ENCODE assay signal across 18 cellular contexts in the genomic region with DNA sequence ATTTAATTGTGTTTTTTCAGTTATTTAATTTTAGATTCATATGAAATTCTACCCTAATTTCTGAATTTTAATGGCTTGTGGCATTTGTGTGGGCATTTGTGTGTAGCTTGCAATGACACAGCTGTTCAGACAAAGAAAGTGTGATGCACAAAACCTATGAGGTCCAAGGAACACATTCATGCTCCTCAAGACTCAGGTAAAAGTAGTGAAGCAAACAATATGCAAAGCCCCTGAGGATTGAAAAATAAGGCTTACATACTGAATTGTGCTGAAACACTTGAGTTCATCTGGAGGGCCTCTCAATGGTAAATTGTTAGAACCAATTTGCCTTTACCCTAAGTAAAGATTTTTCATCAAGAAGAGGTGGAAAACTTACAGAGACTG. TPM values are rescaled to one million over a fixed set of nuclear protein-coding genes. Genes with fewer than 3 reads are reported as not detected.
DNase-seq lines count a peak whose midpoint lies in the region; ATAC-seq and TF ChIP-seq lines count a peak whose summit lies in the region.
"Had no signal": no experiment of that assay in that cellular context is flagged by ENCODE, and none has a peak within 500 bp of the region (broad histone marks: within the 10 kb centered on the region; RNA-seq: fewer than 3 reads in every experiment).

No MANE protein-coding gene starts in this region.

- DNase-seq in PC-3 (no peak), activated gamma-delta T cell treated with Interleukin-2 at 50 U/mL for 16 hours (no peak), midbrain (lab: John Stamatoyannopoulos, UW) (no peak), mucosa of gallbladder (ENCODE audit: low spot score) (no peak)
- no peak for DNase-seq in CD8-positive, alpha-beta memory T cell
- DNase-seq: lower lobe of right lung; NCI-H510A; stimulated activated CD4-positive, alpha-beta T cell treated with anti-CD3 and anti-CD28 coated beads, Interleukin-12 subunit alpha, Interleukin-12 subunit beta, amount 100 ng/mL, for 4 hours; stimulated activated naive CD8-positive, alpha-beta T cell treated with anti-CD3 and anti-CD28 coated beads, Interleukin-15, Interleukin-2, amounts not matched to agents 100 U/mL and 50 U/mL, for 24 hours had no signal

- CTCF ChIA-PET in PC-3 (lab: Charles Lee) = no interaction called here
- CTCF ChIA-PET in CD8-positive, alpha-beta memory T cell (lab: Charles Lee) = interaction anchor here (0.7 kb wide), 1 partner anchor 9 kb away, joined by 3 read pairs; no protein-coding TSS in a partner anchor

- peaks cover 0 to 2% (median 0%) of the 10 kb centered on the region in 5 donors for H3K9me3 Mint-ChIP-seq in CD8-positive, alpha-beta memory T cell

- H4K20me1 ChIP-seq in BLaER1 = peaks cover 1% of the 10 kb centered on the region
- no peaks in the 10 kb centered on the region for H4K20me1 ChIP-seq in PC-3 (ENCODE audit: low read length)

- peaks cover 0 to 8% (median 0%) of the 10 kb centered on the region in 3 donors for H3K36me3 Mint-ChIP-seq in CD8-positive, alpha-beta memory T cell

- TF ChIP-seq CTCF in PC-3 (conservative IDR thresholded peaks at IDR 0.05; ENCODE audit: low read depth, low read length) = no peak

- ATAC-seq in GM18868 (IDR thresholded peaks at IDR 0.05; ENCODE audit: unreplicated experiment) (peak; percentile 24), HG03025 (IDR thresholded peaks at IDR 0.05; ENCODE audit: low FRiP score, unreplicated experiment) (peak; percentile 24), PC-3 (no peak)

- no peaks in the 10 kb centered on the region for H3K9me2 ChIP-seq in PC-3 (replicated peaks; ENCODE audit: low read length)

- no peak overlapping the region for H3K4me3 Mint-ChIP-seq in CD8-positive, alpha-beta memory T cell

- H3K27me3 ChIP-seq in BLaER1 = no peaks in the 10 kb centered on the region
- H3K27me3 ChIP-seq in PC-3 (ENCODE audit: low read length) = no peaks in the 10 kb centered on the region
- no peaks in the 10 kb centered on the region for H3K27me3 ChIP-seq in CD8-positive, alpha-beta memory T cell (ENCODE audit: insufficient read depth, low read length, poor library complexity, severe bottlenecking)

- H3K4me3 ChIP-seq in BLaER1 (no peak overlapping the region), PC-3 (ENCODE audit: low read length) (no peak overlapping the region)
- H3K4me3 ChIP-seq in CD8-positive, alpha-beta memory T cell (ENCODE audit: low read length) = no peak overlapping the region
- H3K4me3 ChIP-seq: lower lobe of right lung had no signal

- H3K27me3 Mint-ChIP-seq in CD8-positive, alpha-beta memory T cell = no peaks in the 10 kb centered on the region

- peaks cover 94% of the 10 kb centered on the region for H3K4me1 ChIP-seq in BLaER1
- peaks cover 23% of the 10 kb centered on the region for H3K4me1 ChIP-seq in PC-3 (ENCODE audit: insufficient read depth, low read length)
- H3K4me1 ChIP-seq in CD8-positive, alpha-beta memory T cell (ENCODE audit: insufficient read depth, low read length) = peaks cover 18% of the 10 kb centered on the region

- peak overlapping the region in 2 of 8 donors; percentile 31 to 71 for H3K27ac Mint-ChIP-seq in CD8-positive, alpha-beta memory T cell

- H3F3A ChIP-seq in PC-3 (ENCODE audit: low read length, unreplicated experiment) = no peaks in the 10 kb centered on the region

- H3K27ac ChIP-seq in BLaER1 = peak overlapping the region; percentile 90
- H3K27ac ChIP-seq in PC-3 (ENCODE audit: low read length) = peak overlapping the region; percentile 56
- no peak overlapping the region for H3K27ac ChIP-seq in CD8-positive, alpha-beta memory T cell (ENCODE audit: low read depth, low read length)
- H3K27ac ChIP-seq: lower lobe of right lung, VCaP had no signal

- no TSS peak for BruUV-seq in PC-3 (replicated peaks; lab: Mats Ljungman, UMichigan)

- intact Hi-C loops in PC-3 (cut with micrococcal nuclease) = no loop called here

- H3K36me3 ChIP-seq in BLaER1 (peaks cover under 1% of the 10 kb centered on the region; the same call in 1 of the 2 replicates), PC-3 (ENCODE audit: low read depth, low read length) (no peaks in the 10 kb centered on the region)
- H3K36me3 ChIP-seq in CD8-positive, alpha-beta memory T cell (ENCODE audit: insufficient read depth, low read length) = no peaks in the 10 kb centered on the region
- H3K36me3 ChIP-seq: lower lobe of right lung had no signal

- no peak overlapping the region for H2AFZ ChIP-seq in PC-3 (ENCODE audit: low read length)

- peaks cover 10% of the 10 kb centered on the region for H3K9me3 ChIP-seq in BLaER1
- no peaks in the 10 kb centered on the region for H3K9me3 ChIP-seq in PC-3 (ENCODE audit: low read length)
- H3K9me3 ChIP-seq in CD8-positive, alpha-beta memory T cell (ENCODE audit: low read length) = no peaks in the 10 kb centered on the region
- H3K9me3 ChIP-seq: lower lobe of right lung had no signal

- peak overlapping the region; percentile 77 for H3K9ac ChIP-seq in BLaER1
- no peak overlapping the region for H3K9ac ChIP-seq in PC-3 (ENCODE audit: low read length)

- POLR2A ChIA-PET in PC-3 (lab: Charles Lee; ENCODE audit: unreplicated experiment) = no interaction called here
- POLR2A ChIA-PET in CD8-positive, alpha-beta memory T cell (lab: Charles Lee) = interaction anchor here (0.8 to 1.3 kb wide), 4 partner anchors 11 to 67 kb away, joined by 3 to 4 read pairs (median 4); no protein-coding TSS in a partner anchor

- peaks cover 36 to 49% (median 47%) of the 10 kb centered on the region in 3 donors for H3K4me1 Mint-ChIP-seq in CD8-positive, alpha-beta memory T cell

- H3K4me2 ChIP-seq in BLaER1 (peak overlapping the region; percentile 91), PC-3 (ENCODE audit: low read length) (peak overlapping the region; percentile 36; the same call in 1 of the 2 replicates)

- H3K79me2 ChIP-seq in PC-3 (ENCODE audit: low read length) = no peaks in the 10 kb centered on the region

RNA-seq across cellular contexts. Expression of a gene that starts 28.1 kb away (rescaled TPM):
- 7.1 and 7.4 TPM in 2 replicates for total RNA-seq in PC-3 (2014; rRNA removed)
- 100 to 1,000 TPM; 272 to 289 TPM for total RNA-seq in CD8-positive, alpha-beta memory T cell
- 761 TPM for polyA plus RNA-seq in CD8-positive, alpha-beta memory T cell
- total RNA-seq in mucosa of gallbladder = 34.0 TPM
- polyA plus RNA-seq: neural cell had no signal

RNA-seq across cellular contexts. Expression of a gene that starts 53.6 kb away (rescaled TPM):
- total RNA-seq in PC-3 (2014; rRNA removed) (0.11 TPM in 1 of 2 replicates, not detected in the other), mucosa of gallbladder (not detected)
- total RNA-seq in CD8-positive, alpha-beta memory T cell = under 1 TPM; 0.40 to 0.59 TPM
- not detected for polyA plus RNA-seq in CD8-positive, alpha-beta memory T cell
- total RNA-seq: glomerular endothelial cell, H4, pulmonary artery endothelial cell, urinary bladder had no signal
- polyA plus RNA-seq: urinary bladder had no signal
